1 cellular context compared by ENCODE assay signal in genomic region chr17:40244255-40244654, GRCh38.
TF ChIP-seq lines count a peak whose summit lies in the region.

No MANE protein-coding gene starts in this region.

TF ChIP-seq in GM23338, 12 proteins besides CTCF, POLR2A, EP300 and RAD21 (continued from another document):
- TF ChIP-seq ZNF462 (CRISPR knock-in tag; IDR thresholded peaks at IDR 0.05) (no peak), CREB1 (CRISPR knock-in tag; IDR thresholded peaks at IDR 0.05; ENCODE audit: low read depth) (no peak), ZNF114 (CRISPR knock-in tag; IDR thresholded peaks at IDR 0.05) (no peak), ZNF331 (CRISPR knock-in tag; IDR thresholded peaks at IDR 0.05; ENCODE audit: low read depth) (no peak), EZH2phosphoT487 (IDR thresholded peaks at IDR 0.05; ENCODE audit: unreplicated experiment) (no peak), REST (IDR thresholded peaks at IDR 0.05; ENCODE audit: unreplicated experiment) (no peak), ETS1 (IDR thresholded peaks at IDR 0.05) (no peak), STAT1 (IDR thresholded peaks at IDR 0.05; ENCODE audit: unreplicated experiment) (no peak), NANOG (IDR thresholded peaks at IDR 0.05; ENCODE audit: borderline replicate concordance) (no peak), POLR2AphosphoS5 (IDR thresholded peaks at IDR 0.05; ENCODE audit: low read depth) (no peak)
TF ChIP-seq in GM23338: peak in this region for 0.
